In the genomic region with DNA sequence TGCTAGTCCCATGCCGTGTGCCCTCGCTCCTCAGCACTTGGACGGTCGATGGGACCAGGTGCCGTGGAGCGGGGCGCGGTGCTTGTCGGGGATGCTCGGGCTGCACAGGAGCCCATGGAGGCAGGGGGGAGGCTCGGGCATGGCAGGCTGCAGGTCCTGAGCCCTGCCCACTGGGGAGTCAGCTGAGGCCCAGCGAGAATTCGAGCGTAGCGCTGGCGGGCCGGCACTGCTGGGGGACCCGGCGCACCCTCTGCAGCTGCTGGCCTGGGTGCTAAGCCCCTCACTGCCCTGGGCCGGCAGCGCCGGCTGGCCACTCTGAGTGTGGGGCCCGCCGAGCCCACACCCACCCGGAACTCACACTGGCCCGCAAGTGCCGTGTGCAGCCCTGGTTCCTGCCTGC, we compare ENCODE assay signal across 26 cellular contexts. TPM values are rescaled to one million over a fixed set of nuclear protein-coding genes. Genes with fewer than 3 reads are reported as not detected.
A peak's percentile ranks its signal among the peaks of the same experiment; 100 is the strongest.
DNase-seq lines count a peak whose midpoint lies in the region; ATAC-seq, FAIRE-seq and TF ChIP-seq lines count a peak whose summit lies in the region.
"Had no signal": no experiment of that assay in that cellular context is flagged by ENCODE, and none has a peak within 500 bp of the region (broad histone marks: within the 10 kb centered on the region; RNA-seq: fewer than 3 reads in every experiment).

No MANE protein-coding gene starts in this region.

- H3K9me3 ChIP-seq in right cardiac atrium (ENCODE audit: control insufficient read depth, low read length) (no peaks in the 10 kb centered on the region), left ventricle myocardium inferior (replicated peaks) (peaks cover 6% of the 10 kb centered on the region), kidney (ENCODE audit: control insufficient read depth in 1 of 2, low read length in 2 of 2) (no peaks in the 10 kb centered on the region), trophoblast cell (ENCODE audit: insufficient read depth, low read depth, low read length) (peaks cover 4% of the 10 kb centered on the region), colonic mucosa (no peaks in the 10 kb centered on the region)
- H3K9me3 ChIP-seq: A549, Caco-2 had no signal

- H3K4me1 ChIP-seq in right cardiac atrium (ENCODE audit: control insufficient read depth, insufficient read depth, low read length) = peaks cover 4% of the 10 kb centered on the region
- peaks cover 16% of the 10 kb centered on the region for H3K4me1 ChIP-seq in left ventricle myocardium inferior
- peaks cover 0 to 2% of the 10 kb centered on the region in 2 donors for H3K4me1 ChIP-seq in kidney (ENCODE audit: control insufficient read depth in 1 of 2, insufficient read depth in 1 of 2, low read depth in 1 of 2, low read length in 2 of 2)
- peaks cover 0 to 3% of the 10 kb centered on the region in 2 experiments for H3K4me1 ChIP-seq in trophoblast cell (ENCODE audit: control insufficient read depth in 1 of 2, insufficient read depth in 2 of 2, low read length in 2 of 2)
- no peaks in the 10 kb centered on the region for H3K4me1 ChIP-seq in colonic mucosa
- H3K4me1 ChIP-seq: A549; BLaER1 treated with 17β-estradiol and CSF1 and Interleukin-3, amounts not matched to agents 10 nM and 100 nM had no signal

- no peak overlapping the region for H3K4ac ChIP-seq in trophoblast cell (ENCODE audit: low read depth, low read length)

- H3K79me1 ChIP-seq in trophoblast cell (ENCODE audit: low read length) = no peaks in the 10 kb centered on the region

- DNase-seq in right cardiac atrium (peak in 2 of 3 donors; percentile 34 to 38), left ventricle myocardium inferior (no peak), kidney (peak; percentile 69), trophoblast cell (no peak), Calu3 (no peak), colonic mucosa (no peak), NCI-H2081 (lab: John Stamatoyannopoulos, UW) (no peak)
- DNase-seq: AML-193; Caco-2; CD4-positive, alpha-beta T cell; CD8-positive, alpha-beta T cell; DMS 273 treated with DMSO at 0.1 percent for 48 hours; DMS153; DMS53; DMS79; DND-41; GDM1 had no signal

- intact Hi-C loops in right cardiac atrium (cut with DNase I) = no loop called here
- intact Hi-C loops in left ventricle myocardium inferior (cut with micrococcal nuclease) = no loop called here
- intact Hi-C loops in kidney (cut with DNase I) = loop anchor here (10.0 kb wide), 1 partner anchor 107 kb away; no protein-coding TSS in a partner anchor
- intact Hi-C loops in Calu3 (cut with micrococcal nuclease; ENCODE audit: unreplicated experiment) = no loop called here
- intact Hi-C loops in colonic mucosa (cut with DNase I) = no loop called here

- FAIRE-seq in kidney (lab: Jason Lieb, UNC) = no peak
- FAIRE-seq: A549, GM12878, GM12892, GM18507, GM19239 had no signal

- BruUV-seq in Calu3 (replicated peaks; lab: Mats Ljungman, UMichigan) = no TSS peak

- 98% methylated on average over 27 of the region's 27 CpGs for WGBS in right cardiac atrium
- WGBS in trophoblast cell (ENCODE audit: extremely low coverage, insufficient coverage, insufficient read length) = no CpG with 5 or more reads among the region's 27 CpGs

- H4K91ac ChIP-seq in trophoblast cell (ENCODE audit: low read depth, low read length) = no peak overlapping the region

- H3K36me3 ChIP-seq in left ventricle myocardium inferior (no peaks in the 10 kb centered on the region), kidney (ENCODE audit: control insufficient read depth in 1 of 2, insufficient read depth in 2 of 2, low read length in 2 of 2) (no peaks in the 10 kb centered on the region), trophoblast cell (ENCODE audit: control insufficient read depth in 1 of 2, insufficient read depth in 2 of 2, low read length in 2 of 2) (no peaks in the 10 kb centered on the region), colonic mucosa (no peaks in the 10 kb centered on the region)

- H2AK5ac ChIP-seq in trophoblast cell (ENCODE audit: low read length) = no peak overlapping the region

- H2BK5ac ChIP-seq in trophoblast cell (ENCODE audit: low read depth, low read length, poor library complexity) = no peak overlapping the region

- no peak for ATAC-seq in right cardiac atrium
- ATAC-seq: A549; CD8-positive, alpha-beta T cell; GM12878 had no signal

- TF ChIP-seq CTCF in left ventricle myocardium inferior (IDR thresholded peaks at IDR 0.05; ENCODE audit: borderline replicate concordance) (no peak), kidney (IDR thresholded peaks at IDR 0.05; ENCODE audit: borderline replicate concordance, extremely low read depth, insufficient read depth) (no peak), Calu3 (IDR thresholded peaks at IDR 0.05; ENCODE audit: unreplicated experiment) (no peak), colonic mucosa (IDR thresholded peaks at IDR 0.05) (no peak)

- CTCF ChIA-PET in Calu3 (lab: Charles Lee) = interaction anchor here (0.7 kb wide), 1 partner anchor 14 kb away, joined by 4 read pairs; no protein-coding TSS in a partner anchor

- H3K9me3 Mint-ChIP-seq in Calu3 (ENCODE audit: low read depth, unreplicated experiment) = no peaks in the 10 kb centered on the region
- H3K9me3 Mint-ChIP-seq: CD4-positive, alpha-beta T cell; CD8-positive, alpha-beta T cell had no signal

- H3K27me3 ChIP-seq in right cardiac atrium (ENCODE audit: control insufficient read depth, insufficient read depth) (no peaks in the 10 kb centered on the region), left ventricle myocardium inferior (ENCODE audit: low read depth) (no peaks in the 10 kb centered on the region), trophoblast cell (ENCODE audit: insufficient read depth, low read length) (no peaks in the 10 kb centered on the region), colonic mucosa (no peaks in the 10 kb centered on the region)
- H3K27me3 ChIP-seq: BLaER1 treated with 17β-estradiol and CSF1 and Interleukin-3, amounts not matched to agents 10 nM and 100 nM had no signal

- H3K4me3 Mint-ChIP-seq in Calu3 (ENCODE audit: low read depth, unreplicated experiment) = no peak overlapping the region
- H3K4me3 Mint-ChIP-seq: B cell; CD4-positive, alpha-beta T cell; CD8-positive, alpha-beta T cell had no signal

- H3K14ac ChIP-seq in trophoblast cell (ENCODE audit: low read length) = no peak overlapping the region

- no peak overlapping the region for H3K27ac Mint-ChIP-seq in Calu3 (ENCODE audit: unreplicated experiment)
- H3K27ac Mint-ChIP-seq: B cell; CD4-positive, alpha-beta T cell; CD8-positive, alpha-beta T cell had no signal

- H4K8ac ChIP-seq in trophoblast cell (ENCODE audit: low read depth, low read length) = no peak overlapping the region

- H3K23ac ChIP-seq in trophoblast cell (ENCODE audit: low read length) = no peak overlapping the region

- no peaks in the 10 kb centered on the region for H3K36me3 Mint-ChIP-seq in Calu3 (ENCODE audit: insufficient read depth, unreplicated experiment)
- H3K36me3 Mint-ChIP-seq: CD8-positive, alpha-beta T cell had no signal

- peak overlapping the region; percentile 3 for H3K18ac ChIP-seq in trophoblast cell (ENCODE audit: low read length)

- no peak overlapping the region for H3K4me2 ChIP-seq in trophoblast cell (ENCODE audit: low read length)
- H3K4me2 ChIP-seq: A549; BLaER1 treated with 17β-estradiol and CSF1 and Interleukin-3, amounts not matched to agents 10 nM and 100 nM had no signal

- H3K9ac ChIP-seq in kidney (ENCODE audit: low read length in 2 of 2) (no peak overlapping the region), trophoblast cell (ENCODE audit: low read length) (no peak overlapping the region), colonic mucosa (ENCODE audit: low read depth in 2 of 2, low read length in 2 of 2) (no peak overlapping the region)
- H3K9ac ChIP-seq: BLaER1 treated with 17β-estradiol and CSF1 and Interleukin-3, amounts not matched to agents 10 nM and 100 nM had no signal

- H2AFZ ChIP-seq in trophoblast cell (ENCODE audit: insufficient read depth, low read length, poor library complexity) = no peak overlapping the region

- H3K79me2 ChIP-seq in trophoblast cell (ENCODE audit: control insufficient read depth, insufficient read depth, low read length, poor library complexity) = no peaks in the 10 kb centered on the region

- H3K4me1 Mint-ChIP-seq in Calu3 (ENCODE audit: low read depth, unreplicated experiment) = peaks cover 16% of the 10 kb centered on the region
- H3K4me1 Mint-ChIP-seq: B cell had no signal

- H3K27me3 Mint-ChIP-seq in Calu3 (ENCODE audit: unreplicated experiment) = no peaks in the 10 kb centered on the region
- H3K27me3 Mint-ChIP-seq: B cell; CD4-positive, alpha-beta T cell had no signal

- no peak overlapping the region for H2BK120ac ChIP-seq in trophoblast cell (ENCODE audit: insufficient read depth, low read length, poor library complexity)

- H3K4me3 ChIP-seq in right cardiac atrium (ENCODE audit: low read length) = no peak overlapping the region
- no peak overlapping the region for H3K4me3 ChIP-seq in left ventricle myocardium inferior
- H3K4me3 ChIP-seq in kidney (ENCODE audit: low read length in 2 of 2) = no peak overlapping the region
- H3K4me3 ChIP-seq in trophoblast cell (ENCODE audit: low read depth, low read length) = no peak overlapping the region
- no peak overlapping the region for H3K4me3 ChIP-seq in colonic mucosa
- H3K4me3 ChIP-seq: A549; BLaER1 treated with 17β-estradiol and CSF1 and Interleukin-3, amounts not matched to agents 10 nM and 100 nM; GM12878 had no signal

- H3K27ac ChIP-seq in right cardiac atrium (ENCODE audit: low read length) (no peak overlapping the region), left ventricle myocardium inferior (replicated peaks) (no peak overlapping the region), kidney (ENCODE audit: low read depth in 2 of 2, low read length in 2 of 2) (no peak overlapping the region), trophoblast cell (ENCODE audit: low read depth, low read length) (no peak overlapping the region), colonic mucosa (no peak overlapping the region)
- H3K27ac ChIP-seq: 22Rv1; A549; BLaER1 treated with 17β-estradiol and CSF1 and Interleukin-3, amounts not matched to agents 10 nM and 100 nM; C4-2B had no signal

- H4K12ac ChIP-seq in trophoblast cell (ENCODE audit: low read depth, low read length) = no peak overlapping the region

- H2BK12ac ChIP-seq in trophoblast cell (ENCODE audit: low read length) = no peak overlapping the region

RNA-seq across cellular contexts. Expression of a gene that starts 44.7 kb away (rescaled TPM):
- total RNA-seq in right cardiac atrium (10 to 100 TPM; 35.2 to 36.8 (median 36.3) TPM), left ventricle myocardium inferior (28.5 TPM), kidney (21.5 TPM), Calu3 (2022) (16.0 and 17.7 TPM in 2 replicates), colonic mucosa (10 to 100 TPM; 10.6 to 12.2 TPM)
- polyA plus RNA-seq in right cardiac atrium (25.0 TPM), kidney (ENCODE audit: insufficient read depth, low read depth, low replicate concordance) (29.8 TPM)
- polyA plus RNA-seq in trophoblast cell (2013) = 17.9 and 18.5 TPM in 2 replicates

Comparison
In these comparisons a context has a peak if more than half of its experiments do, and no peak if none do; other contexts are left out.
1. DNase-seq: peak in right cardiac atrium (2 of 3) and kidney (single experiment); none in left ventricle myocardium inferior (single experiment), trophoblast cell (0 of 2), Calu3 (single experiment), colonic mucosa (single experiment) and NCI-H2081 (0 of 2).